In genomic region chr20:31662372-31662854, GRCh38 we compare ENCODE assay signal across 8 cellular contexts. TPM values are rescaled to one million over a fixed set of nuclear protein-coding genes. Genes with fewer than 3 reads are reported as not detected.
DNase-seq lines count a peak whose midpoint lies in the region; ATAC-seq, FAIRE-seq and TF ChIP-seq lines count a peak whose summit lies in the region.

No MANE protein-coding gene starts in this region.

- H3K79me2 ChIP-seq in OCI-LY1 (ENCODE audit: insufficient read depth, low read length) (no peaks in the 10 kb centered on the region), osteoblast (ENCODE audit: insufficient read depth, low read length) (peaks cover 38% of the 10 kb centered on the region)

- peak overlapping the region; percentile 84 for H3K4me3 Mint-ChIP-seq in CD4-positive, alpha-beta T cell
- H3K4me3 Mint-ChIP-seq in dendritic cell treated with granulocyte-macrophage colony-stimulating factor and Interleukin-4, amounts not matched to agents 40 ng/mL and 50 ng/mL, for 4 days, result peak overlapping the region; percentile 74

- no peaks in the 10 kb centered on the region for H3K27me3 ChIP-seq in CD4-positive, alpha-beta T cell (ENCODE audit: control insufficient read depth, insufficient read depth, low read length)
- H3K27me3 ChIP-seq in OCI-LY1 (ENCODE audit: insufficient read depth, low read length) (no peaks in the 10 kb centered on the region), osteoblast (ENCODE audit: insufficient read depth, low read length) (no peaks in the 10 kb centered on the region)

- intact Hi-C loops in CD4-positive, alpha-beta T cell (cut with DNase I, micrococcal nuclease), result no loop called here
- intact Hi-C loops in dendritic cell treated with granulocyte-macrophage colony-stimulating factor and Interleukin-4, amounts not matched to agents 40 ng/mL and 50 ng/mL, for 4 days (cut with micrococcal nuclease), result no loop called here

- H3F3A ChIP-seq in OCI-LY1 (ENCODE audit: insufficient read depth, low read length), result no peaks in the 10 kb centered on the region

- no peak overlapping the region for H3K27ac ChIP-seq in CD4-positive, alpha-beta T cell (ENCODE audit: low read depth, low read length)
- H3K27ac ChIP-seq in OCI-LY1 (ENCODE audit: low read depth, low read length, poor library complexity, severe bottlenecking) (peak overlapping the region; percentile 85), osteoblast (ENCODE audit: low read depth, low read length) (peak overlapping the region; percentile 68)

- H3K9me3 ChIP-seq in CD4-positive, alpha-beta T cell (ENCODE audit: control insufficient read depth, low read length), result no peaks in the 10 kb centered on the region
- H3K9me3 ChIP-seq in OCI-LY1 (ENCODE audit: low read length) (no peaks in the 10 kb centered on the region), osteoblast (ENCODE audit: low read depth, low read length) (no peaks in the 10 kb centered on the region)

- FAIRE-seq in GM12892 (lab: Jason Lieb, UNC), result no peak

- no peak for TF ChIP-seq CTCF in CD4-positive, alpha-beta T cell (IDR thresholded peaks at IDR 0.05)
- TF ChIP-seq CTCF in OCI-LY1 (IDR thresholded peaks at IDR 0.05; ENCODE audit: low read length) (0 out of 2 replicates have a peak, but pooled peaks have one; percentile 49), osteoblast (IDR thresholded peaks at IDR 0.05; ENCODE audit: extremely low read depth, low read depth, low read length) (no peak)

- no peak for DNase-seq in CD4-positive, alpha-beta T cell
- DNase-seq in osteoblast (ENCODE audit: insufficient read length, low spot score, missing footprints), result no peak
- DNase-seq in DMS79 (lab: John Stamatoyannopoulos, UW), result no peak
- DNase-seq in GM12892 (ENCODE audit: insufficient read length), result no peak

- POLR2A ChIA-PET in CD4-positive, alpha-beta T cell (lab: Charles Lee), result interaction anchor here (0.9 to 4.9 kb wide), 5 partner anchors 13 to 61 kb away, joined by 4 to 114 read pairs (median 8); partner anchors contain the start of gene BCL2L1

- H3K36me3 ChIP-seq in OCI-LY1 (ENCODE audit: insufficient read depth, low read length) (peaks cover 28% of the 10 kb centered on the region; the same call in 1 of the 2 replicates), osteoblast (ENCODE audit: insufficient read depth, low read length) (peaks cover 30% of the 10 kb centered on the region)

- ATAC-seq in CD4-positive, alpha-beta T cell (ENCODE audit: poor library complexity), result no peak
- ATAC-seq in HG02642 (IDR thresholded peaks at IDR 0.05; ENCODE audit: poor library complexity, unreplicated experiment) (no peak), GM18519 (IDR thresholded peaks at IDR 0.05; ENCODE audit: low FRiP score, unreplicated experiment) (no peak)

- no peaks in the 10 kb centered on the region for H3K27me3 Mint-ChIP-seq in CD4-positive, alpha-beta T cell
- peaks cover 1% of the 10 kb centered on the region for H3K27me3 Mint-ChIP-seq in dendritic cell treated with granulocyte-macrophage colony-stimulating factor and Interleukin-4, amounts not matched to agents 40 ng/mL and 50 ng/mL, for 4 days

- CTCF ChIA-PET in CD4-positive, alpha-beta T cell (lab: Charles Lee), result interaction anchor here (0.7 to 7.3 kb wide), 15 partner anchors 12 to 83 kb away, joined by 3 to 197 read pairs (median 7); partner anchors contain the start of genes BCL2L1 and ID1

- H3K36me3 Mint-ChIP-seq in CD4-positive, alpha-beta T cell (ENCODE audit: low read depth), result peaks cover 16% of the 10 kb centered on the region
- H3K36me3 Mint-ChIP-seq in dendritic cell treated with granulocyte-macrophage colony-stimulating factor and Interleukin-4, amounts not matched to agents 40 ng/mL and 50 ng/mL, for 4 days (ENCODE audit: low read depth), result peaks cover 34% of the 10 kb centered on the region

- peaks cover 38% of the 10 kb centered on the region for H3K4me1 ChIP-seq in OCI-LY1 (ENCODE audit: insufficient read depth, low read length, severe bottlenecking)
- peaks cover 11% of the 10 kb centered on the region for H3K4me1 ChIP-seq in osteoblast (ENCODE audit: insufficient read depth, low read length)

- H3K9ac ChIP-seq in OCI-LY1 (ENCODE audit: low read length), result peak overlapping the region; percentile 69; the same call in 1 of the 2 replicates

- peak overlapping the region; percentile 50 for H3K27ac Mint-ChIP-seq in CD4-positive, alpha-beta T cell
- H3K27ac Mint-ChIP-seq in dendritic cell treated with granulocyte-macrophage colony-stimulating factor and Interleukin-4, amounts not matched to agents 40 ng/mL and 50 ng/mL, for 4 days, result peak overlapping the region; percentile 65

- no peaks in the 10 kb centered on the region for H3K9me2 ChIP-seq in OCI-LY1 (ENCODE audit: low read depth, low read length)

- H3K9me3 Mint-ChIP-seq in CD4-positive, alpha-beta T cell, result no peaks in the 10 kb centered on the region
- no peaks in the 10 kb centered on the region for H3K9me3 Mint-ChIP-seq in dendritic cell treated with granulocyte-macrophage colony-stimulating factor and Interleukin-4, amounts not matched to agents 40 ng/mL and 50 ng/mL, for 4 days

- H4K20me1 ChIP-seq in OCI-LY1 (ENCODE audit: insufficient read depth, low read length) (no peaks in the 10 kb centered on the region), osteoblast (ENCODE audit: insufficient read depth, low read length) (peaks cover 16% of the 10 kb centered on the region)

- H2AFZ ChIP-seq in OCI-LY1 (ENCODE audit: low read length) (no peak overlapping the region), osteoblast (ENCODE audit: low read length) (no peak overlapping the region)

- H3K4me3 ChIP-seq in OCI-LY1 (ENCODE audit: low read depth, low read length, poor library complexity, severe bottlenecking), result peak overlapping the region; percentile 62
- peak overlapping the region; percentile 66 for H3K4me3 ChIP-seq in osteoblast (ENCODE audit: insufficient read depth, low read length)

- H3K4me2 ChIP-seq in OCI-LY1 (ENCODE audit: low read length) (peak overlapping the region; percentile 95), osteoblast (ENCODE audit: insufficient read depth, low read length) (peak overlapping the region; percentile 88)

- peaks cover 27% of the 10 kb centered on the region for H3K4me1 Mint-ChIP-seq in CD4-positive, alpha-beta T cell (ENCODE audit: low read depth)
- peaks cover 47% of the 10 kb centered on the region for H3K4me1 Mint-ChIP-seq in dendritic cell treated with granulocyte-macrophage colony-stimulating factor and Interleukin-4, amounts not matched to agents 40 ng/mL and 50 ng/mL, for 4 days (ENCODE audit: low read depth)

- TF ChIP-seq POLR2A in GM12892 (IDR thresholded peaks at IDR 0.05; ENCODE audit: low read depth, low read length), result no peak

RNA-seq across cellular contexts. Expression of gene COX4I2, which starts 24.7 kb away (rescaled TPM):
- total RNA-seq in CD4-positive, alpha-beta T cell, result not detected
- not detected in 2 replicates for total RNA-seq in osteoblast
- polyA plus RNA-seq in GM12892 (2012; ENCODE audit: missing spikeins), result not detected

RNA-seq across cellular contexts. Expression of gene ID1, which starts 57.3 kb away (rescaled TPM):
- total RNA-seq in CD4-positive, alpha-beta T cell, result 10 to 100 TPM; 22.8 to 24.2 TPM
- 56.3 and 82.5 TPM in 2 replicates for total RNA-seq in osteoblast
- polyA plus RNA-seq in GM12892 (2012; ENCODE audit: missing spikeins), result not detected
